Comparison of ENCODE assay signal across 1 cellular context in the genomic region with DNA sequence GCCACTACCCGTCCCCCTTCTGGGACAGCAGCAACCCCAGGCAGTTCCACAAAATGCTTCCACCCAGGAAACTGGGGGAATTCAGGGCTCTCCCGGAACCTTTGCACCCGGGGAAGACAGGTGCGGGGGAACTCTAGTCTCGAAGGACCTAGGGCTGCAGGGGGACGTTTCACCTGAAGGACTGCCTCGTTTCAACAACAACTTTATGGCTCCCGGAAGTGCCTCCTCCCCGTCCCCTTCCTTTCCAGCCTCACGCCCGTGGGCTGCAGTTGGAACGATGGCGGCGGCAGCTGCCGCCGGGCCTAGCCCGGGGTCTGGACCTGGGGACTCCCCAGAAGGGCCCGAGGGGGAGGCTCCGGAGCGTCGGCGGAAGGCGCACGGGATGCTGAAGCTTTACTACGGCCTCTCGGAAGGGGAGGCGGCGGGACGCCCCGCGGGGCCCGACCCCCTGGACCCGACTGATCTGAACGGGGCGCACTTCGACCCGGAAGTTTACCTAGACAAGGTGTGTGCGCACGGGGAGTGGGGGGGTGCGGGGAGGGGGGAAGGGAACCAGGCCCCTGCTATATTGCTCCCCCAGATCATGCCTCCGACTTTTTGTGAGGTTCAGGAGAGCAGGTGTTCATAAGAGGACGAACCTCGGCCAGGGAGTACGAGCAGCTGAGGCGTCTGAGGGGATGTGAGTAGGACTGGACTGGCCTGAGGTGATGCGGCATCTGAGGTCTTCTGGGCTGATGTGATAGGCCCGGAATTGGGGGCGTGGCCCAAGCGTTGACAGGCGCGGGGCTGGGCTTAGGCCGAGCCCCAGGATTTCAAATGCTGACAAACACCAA.
A peak's percentile ranks its signal among the peaks of the same experiment; 100 is the strongest.
TF ChIP-seq lines count a peak whose summit lies in the region.

A gene (plus strand): TSS at position 241 of the 833 bp plus-strand sequence. CDS start 37 bp downstream, at position 278.

TF ChIP-seq in HepG2, 621 proteins besides CTCF, POLR2A, EP300 and RAD21 (continued from another document and continues in another):
- TF ChIP-seq, protein P1, sequence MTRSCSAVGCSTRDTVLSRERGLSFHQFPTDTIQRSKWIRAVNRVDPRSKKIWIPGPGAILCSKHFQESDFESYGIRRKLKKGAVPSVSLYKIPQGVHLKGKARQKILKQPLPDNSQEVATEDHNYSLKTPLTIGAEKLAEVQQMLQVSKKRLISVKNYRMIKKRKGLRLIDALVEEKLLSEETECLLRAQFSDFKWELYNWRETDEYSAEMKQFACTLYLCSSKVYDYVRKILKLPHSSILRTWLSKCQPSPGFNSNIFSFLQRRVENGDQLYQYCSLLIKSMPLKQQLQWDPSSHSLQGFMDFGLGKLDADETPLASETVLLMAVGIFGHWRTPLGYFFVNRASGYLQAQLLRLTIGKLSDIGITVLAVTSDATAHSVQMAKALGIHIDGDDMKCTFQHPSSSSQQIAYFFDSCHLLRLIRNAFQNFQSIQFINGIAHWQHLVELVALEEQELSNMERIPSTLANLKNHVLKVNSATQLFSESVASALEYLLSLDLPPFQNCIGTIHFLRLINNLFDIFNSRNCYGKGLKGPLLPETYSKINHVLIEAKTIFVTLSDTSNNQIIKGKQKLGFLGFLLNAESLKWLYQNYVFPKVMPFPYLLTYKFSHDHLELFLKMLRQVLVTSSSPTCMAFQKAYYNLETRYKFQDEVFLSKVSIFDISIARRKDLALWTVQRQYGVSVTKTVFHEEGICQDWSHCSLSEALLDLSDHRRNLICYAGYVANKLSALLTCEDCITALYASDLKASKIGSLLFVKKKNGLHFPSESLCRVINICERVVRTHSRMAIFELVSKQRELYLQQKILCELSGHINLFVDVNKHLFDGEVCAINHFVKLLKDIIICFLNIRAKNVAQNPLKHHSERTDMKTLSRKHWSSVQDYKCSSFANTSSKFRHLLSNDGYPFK (CRISPR knock-in tag; IDR thresholded peaks at IDR 0.05; ENCODE audit: borderline replicate concordance) = peak; percentile 100
- TF ChIP-seq, protein P2, sequence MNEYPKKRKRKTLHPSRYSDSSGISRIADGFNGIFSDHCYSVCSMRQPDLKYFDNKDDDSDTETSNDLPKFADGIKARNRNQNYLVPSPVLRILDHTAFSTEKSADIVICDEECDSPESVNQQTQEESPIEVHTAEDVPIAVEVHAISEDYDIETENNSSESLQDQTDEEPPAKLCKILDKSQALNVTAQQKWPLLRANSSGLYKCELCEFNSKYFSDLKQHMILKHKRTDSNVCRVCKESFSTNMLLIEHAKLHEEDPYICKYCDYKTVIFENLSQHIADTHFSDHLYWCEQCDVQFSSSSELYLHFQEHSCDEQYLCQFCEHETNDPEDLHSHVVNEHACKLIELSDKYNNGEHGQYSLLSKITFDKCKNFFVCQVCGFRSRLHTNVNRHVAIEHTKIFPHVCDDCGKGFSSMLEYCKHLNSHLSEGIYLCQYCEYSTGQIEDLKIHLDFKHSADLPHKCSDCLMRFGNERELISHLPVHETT (CRISPR knock-in tag; conservative IDR thresholded peaks at IDR 0.05) = peak; percentile 93
- 0 out of 2 replicates have a peak, but pooled peaks have one; percentile 40 for TF ChIP-seq ZMYM4 (CRISPR knock-in tag; IDR thresholded peaks at IDR 0.05)
- TF ChIP-seq, protein P3, sequence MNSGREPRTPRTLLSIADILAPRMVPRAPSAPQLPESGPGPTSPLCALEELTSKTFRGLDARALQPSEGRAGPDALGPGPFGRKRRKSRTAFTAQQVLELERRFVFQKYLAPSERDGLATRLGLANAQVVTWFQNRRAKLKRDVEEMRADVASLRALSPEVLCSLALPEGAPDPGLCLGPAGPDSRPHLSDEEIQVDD (CRISPR knock-in tag; IDR thresholded peaks at IDR 0.05; ENCODE audit: borderline replicate concordance) = no peak
- TF ChIP-seq HOXA7 (CRISPR knock-in tag; IDR thresholded peaks at IDR 0.05) = no peak
- TF ChIP-seq SUZ12 (IDR thresholded peaks at IDR 0.05; ENCODE audit: low read depth, low read length) = no peak
- TF ChIP-seq, protein P4, sequence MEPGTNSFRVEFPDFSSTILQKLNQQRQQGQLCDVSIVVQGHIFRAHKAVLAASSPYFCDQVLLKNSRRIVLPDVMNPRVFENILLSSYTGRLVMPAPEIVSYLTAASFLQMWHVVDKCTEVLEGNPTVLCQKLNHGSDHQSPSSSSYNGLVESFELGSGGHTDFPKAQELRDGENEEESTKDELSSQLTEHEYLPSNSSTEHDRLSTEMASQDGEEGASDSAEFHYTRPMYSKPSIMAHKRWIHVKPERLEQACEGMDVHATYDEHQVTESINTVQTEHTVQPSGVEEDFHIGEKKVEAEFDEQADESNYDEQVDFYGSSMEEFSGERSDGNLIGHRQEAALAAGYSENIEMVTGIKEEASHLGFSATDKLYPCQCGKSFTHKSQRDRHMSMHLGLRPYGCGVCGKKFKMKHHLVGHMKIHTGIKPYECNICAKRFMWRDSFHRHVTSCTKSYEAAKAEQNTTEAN (CRISPR knock-in tag; conservative IDR thresholded peaks at IDR 0.05) = no peak; the same call in 1 of the 2 replicates
- TF ChIP-seq, protein P5, sequence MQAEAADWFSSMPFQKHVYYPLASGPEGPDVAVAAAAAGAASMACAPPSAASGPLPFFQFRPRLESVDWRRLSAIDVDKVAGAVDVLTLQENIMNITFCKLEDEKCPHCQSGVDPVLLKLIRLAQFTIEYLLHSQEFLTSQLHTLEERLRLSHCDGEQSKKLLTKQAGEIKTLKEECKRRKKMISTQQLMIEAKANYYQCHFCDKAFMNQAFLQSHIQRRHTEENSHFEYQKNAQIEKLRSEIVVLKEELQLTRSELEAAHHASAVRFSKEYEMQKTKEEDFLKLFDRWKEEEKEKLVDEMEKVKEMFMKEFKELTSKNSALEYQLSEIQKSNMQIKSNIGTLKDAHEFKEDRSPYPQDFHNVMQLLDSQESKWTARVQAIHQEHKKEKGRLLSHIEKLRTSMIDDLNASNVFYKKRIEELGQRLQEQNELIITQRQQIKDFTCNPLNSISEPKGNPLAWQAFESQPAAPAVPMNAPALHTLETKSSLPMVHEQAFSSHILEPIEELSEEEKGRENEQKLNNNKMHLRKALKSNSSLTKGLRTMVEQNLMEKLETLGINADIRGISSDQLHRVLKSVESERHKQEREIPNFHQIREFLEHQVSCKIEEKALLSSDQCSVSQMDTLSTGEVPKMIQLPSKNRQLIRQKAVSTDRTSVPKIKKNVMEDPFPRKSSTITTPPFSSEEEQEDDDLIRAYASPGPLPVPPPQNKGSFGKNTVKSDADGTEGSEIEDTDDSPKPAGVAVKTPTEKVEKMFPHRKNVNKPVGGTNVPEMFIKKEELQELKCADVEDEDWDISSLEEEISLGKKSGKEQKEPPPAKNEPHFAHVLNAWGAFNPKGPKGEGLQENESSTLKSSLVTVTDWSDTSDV (CRISPR knock-in tag; IDR thresholded peaks at IDR 0.05) = 0 out of 2 replicates have a peak, but pooled peaks have one; percentile 61
- peak; percentile 96 for TF ChIP-seq ZNF670 (CRISPR knock-in tag; IDR thresholded peaks at IDR 0.05; ENCODE audit: borderline replicate concordance)
- TF ChIP-seq, protein P6, sequence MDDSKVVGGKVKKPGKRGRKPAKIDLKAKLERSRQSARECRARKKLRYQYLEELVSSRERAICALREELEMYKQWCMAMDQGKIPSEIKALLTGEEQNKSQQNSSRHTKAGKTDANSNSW (CRISPR knock-in tag; IDR thresholded peaks at IDR 0.05; ENCODE audit: borderline replicate concordance) = no peak; the same call in 1 of the 2 replicates
- TF ChIP-seq, protein P7, sequence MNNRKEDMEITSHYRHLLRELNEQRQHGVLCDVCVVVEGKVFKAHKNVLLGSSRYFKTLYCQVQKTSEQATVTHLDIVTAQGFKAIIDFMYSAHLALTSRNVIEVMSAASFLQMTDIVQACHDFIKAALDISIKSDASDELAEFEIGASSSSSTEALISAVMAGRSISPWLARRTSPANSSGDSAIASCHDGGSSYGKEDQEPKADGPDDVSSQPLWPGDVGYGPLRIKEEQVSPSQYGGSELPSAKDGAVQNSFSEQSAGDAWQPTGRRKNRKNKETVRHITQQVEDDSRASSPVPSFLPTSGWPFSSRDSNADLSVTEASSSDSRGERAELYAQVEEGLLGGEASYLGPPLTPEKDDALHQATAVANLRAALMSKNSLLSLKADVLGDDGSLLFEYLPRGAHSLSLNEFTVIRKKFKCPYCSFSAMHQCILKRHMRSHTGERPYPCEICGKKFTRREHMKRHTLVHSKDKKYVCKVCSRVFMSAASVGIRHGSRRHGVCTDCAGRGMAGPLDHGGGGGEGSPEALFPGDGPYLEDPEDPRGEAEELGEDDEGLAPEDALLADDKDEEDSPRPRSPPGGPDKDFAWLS (CRISPR knock-in tag; IDR thresholded peaks at IDR 0.05; ENCODE audit: borderline replicate concordance) = no peak
- peak; percentile 84 for TF ChIP-seq GABPA (IDR thresholded peaks at IDR 0.05; ENCODE audit: low read depth, low read length)
- peak; percentile 94 for TF ChIP-seq GABPA (CRISPR knock-in tag; IDR thresholded peaks at IDR 0.05; ENCODE audit: low read depth)
- TF ChIP-seq ZNF75D (CRISPR knock-in tag; IDR thresholded peaks at IDR 0.05; ENCODE audit: borderline replicate concordance) = no peak; the same call in 1 of the 2 replicates
- TF ChIP-seq, protein P8, sequence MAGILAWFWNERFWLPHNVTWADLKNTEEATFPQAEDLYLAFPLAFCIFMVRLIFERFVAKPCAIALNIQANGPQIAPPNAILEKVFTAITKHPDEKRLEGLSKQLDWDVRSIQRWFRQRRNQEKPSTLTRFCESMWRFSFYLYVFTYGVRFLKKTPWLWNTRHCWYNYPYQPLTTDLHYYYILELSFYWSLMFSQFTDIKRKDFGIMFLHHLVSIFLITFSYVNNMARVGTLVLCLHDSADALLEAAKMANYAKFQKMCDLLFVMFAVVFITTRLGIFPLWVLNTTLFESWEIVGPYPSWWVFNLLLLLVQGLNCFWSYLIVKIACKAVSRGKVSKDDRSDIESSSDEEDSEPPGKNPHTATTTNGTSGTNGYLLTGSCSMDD (CRISPR knock-in tag; IDR thresholded peaks at IDR 0.05) = no peak
- TF ChIP-seq HNF4G (IDR thresholded peaks at IDR 0.05; ENCODE audit: borderline replicate concordance, low read depth, low read length) = peak; percentile 72; the same call in 1 of the 2 replicates
- TF ChIP-seq HNF4G (CRISPR knock-in tag; IDR thresholded peaks at IDR 0.05; ENCODE audit: borderline replicate concordance, low read depth) = no peak
- no peak for TF ChIP-seq ZBTB7A (CRISPR knock-in tag; IDR thresholded peaks at IDR 0.05)
- peak; percentile 97 for TF ChIP-seq ZNF788 (CRISPR knock-in tag; IDR thresholded peaks at IDR 0.05; ENCODE audit: borderline replicate concordance)
- no peak for TF ChIP-seq ZNF337 (CRISPR knock-in tag; IDR thresholded peaks at IDR 0.05; ENCODE audit: borderline replicate concordance, low read depth)
- no peak for TF ChIP-seq DPF2 (CRISPR knock-in tag; IDR thresholded peaks at IDR 0.05; ENCODE audit: borderline replicate concordance, low read depth)
- TF ChIP-seq, protein P9, sequence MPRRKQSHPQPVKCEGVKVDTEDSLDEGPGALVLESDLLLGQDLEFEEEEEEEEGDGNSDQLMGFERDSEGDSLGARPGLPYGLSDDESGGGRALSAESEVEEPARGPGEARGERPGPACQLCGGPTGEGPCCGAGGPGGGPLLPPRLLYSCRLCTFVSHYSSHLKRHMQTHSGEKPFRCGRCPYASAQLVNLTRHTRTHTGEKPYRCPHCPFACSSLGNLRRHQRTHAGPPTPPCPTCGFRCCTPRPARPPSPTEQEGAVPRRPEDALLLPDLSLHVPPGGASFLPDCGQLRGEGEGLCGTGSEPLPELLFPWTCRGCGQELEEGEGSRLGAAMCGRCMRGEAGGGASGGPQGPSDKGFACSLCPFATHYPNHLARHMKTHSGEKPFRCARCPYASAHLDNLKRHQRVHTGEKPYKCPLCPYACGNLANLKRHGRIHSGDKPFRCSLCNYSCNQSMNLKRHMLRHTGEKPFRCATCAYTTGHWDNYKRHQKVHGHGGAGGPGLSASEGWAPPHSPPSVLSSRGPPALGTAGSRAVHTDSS (CRISPR knock-in tag; conservative IDR thresholded peaks at IDR 0.05) = no peak
- TF ChIP-seq, protein P10, sequence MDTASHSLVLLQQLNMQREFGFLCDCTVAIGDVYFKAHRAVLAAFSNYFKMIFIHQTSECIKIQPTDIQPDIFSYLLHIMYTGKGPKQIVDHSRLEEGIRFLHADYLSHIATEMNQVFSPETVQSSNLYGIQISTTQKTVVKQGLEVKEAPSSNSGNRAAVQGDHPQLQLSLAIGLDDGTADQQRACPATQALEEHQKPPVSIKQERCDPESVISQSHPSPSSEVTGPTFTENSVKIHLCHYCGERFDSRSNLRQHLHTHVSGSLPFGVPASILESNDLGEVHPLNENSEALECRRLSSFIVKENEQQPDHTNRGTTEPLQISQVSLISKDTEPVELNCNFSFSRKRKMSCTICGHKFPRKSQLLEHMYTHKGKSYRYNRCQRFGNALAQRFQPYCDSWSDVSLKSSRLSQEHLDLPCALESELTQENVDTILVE (CRISPR knock-in tag; IDR thresholded peaks at IDR 0.05) = peak; percentile 97
- peak; percentile 70 for TF ChIP-seq ZNF501 (CRISPR knock-in tag; IDR thresholded peaks at IDR 0.05)
- peak; percentile 52; the same call in 1 of the 2 replicates for TF ChIP-seq ZNF335 (CRISPR knock-in tag; IDR thresholded peaks at IDR 0.05)
- no peak for TF ChIP-seq MLLT10 (CRISPR knock-in tag; IDR thresholded peaks at IDR 0.05)
- TF ChIP-seq SMYD3 (CRISPR knock-in tag; IDR thresholded peaks at IDR 0.05) = no peak
- TF ChIP-seq ZNF761 (CRISPR knock-in tag; conservative IDR thresholded peaks at IDR 0.05) = no peak; the same call in 1 of the 2 replicates
- TF ChIP-seq, protein P11, sequence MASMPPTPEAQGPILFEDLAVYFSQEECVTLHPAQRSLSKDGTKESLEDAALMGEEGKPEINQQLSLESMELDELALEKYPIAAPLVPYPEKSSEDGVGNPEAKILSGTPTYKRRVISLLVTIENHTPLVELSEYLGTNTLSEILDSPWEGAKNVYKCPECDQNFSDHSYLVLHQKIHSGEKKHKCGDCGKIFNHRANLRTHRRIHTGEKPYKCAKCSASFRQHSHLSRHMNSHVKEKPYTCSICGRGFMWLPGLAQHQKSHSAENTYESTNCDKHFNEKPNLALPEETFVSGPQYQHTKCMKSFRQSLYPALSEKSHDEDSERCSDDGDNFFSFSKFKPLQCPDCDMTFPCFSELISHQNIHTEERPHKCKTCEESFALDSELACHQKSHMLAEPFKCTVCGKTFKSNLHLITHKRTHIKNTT (CRISPR knock-in tag; IDR thresholded peaks at IDR 0.05) = no peak
- TF ChIP-seq FLYWCH1 (CRISPR knock-in tag; IDR thresholded peaks at IDR 0.05) = peak; percentile 58; the same call in 1 of the 2 replicates
- TF ChIP-seq, protein P12, sequence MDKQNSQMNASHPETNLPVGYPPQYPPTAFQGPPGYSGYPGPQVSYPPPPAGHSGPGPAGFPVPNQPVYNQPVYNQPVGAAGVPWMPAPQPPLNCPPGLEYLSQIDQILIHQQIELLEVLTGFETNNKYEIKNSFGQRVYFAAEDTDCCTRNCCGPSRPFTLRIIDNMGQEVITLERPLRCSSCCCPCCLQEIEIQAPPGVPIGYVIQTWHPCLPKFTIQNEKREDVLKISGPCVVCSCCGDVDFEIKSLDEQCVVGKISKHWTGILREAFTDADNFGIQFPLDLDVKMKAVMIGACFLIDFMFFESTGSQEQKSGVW (CRISPR knock-in tag; IDR thresholded peaks at IDR 0.05; ENCODE audit: borderline replicate concordance) = no peak
- no peak for TF ChIP-seq ATRX (CRISPR knock-in tag; IDR thresholded peaks at IDR 0.05; ENCODE audit: borderline replicate concordance)
- TF ChIP-seq MAFF (IDR thresholded peaks at IDR 0.05; ENCODE audit: low read depth, low read length) = no peak
- TF ChIP-seq ZNF605 (CRISPR knock-in tag; IDR thresholded peaks at IDR 0.05) = peak; percentile 86; the same call in 1 of the 2 replicates
